ENCODE assay signal across 8 cellular contexts in the genomic region with DNA sequence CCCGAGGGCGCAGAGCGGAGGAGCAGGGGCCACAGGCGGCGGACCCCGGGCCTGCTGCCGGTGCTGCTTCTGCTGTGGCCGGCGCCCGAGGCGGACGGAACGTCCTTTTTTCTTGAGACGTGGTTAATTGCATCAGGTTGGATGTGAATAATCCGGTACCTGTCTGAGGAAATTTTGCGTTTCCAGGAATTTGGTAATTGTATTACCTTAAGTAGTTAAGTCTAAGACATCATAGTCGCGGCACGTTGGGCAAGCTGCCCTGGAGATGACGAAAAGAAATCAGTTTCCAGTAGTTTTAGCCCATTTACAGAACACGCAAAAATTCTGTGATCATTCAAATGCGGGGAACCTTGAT. TPM values are rescaled to one million over a fixed set of nuclear protein-coding genes. Genes with fewer than 3 reads are reported as not detected.
DNase-seq lines count a peak whose midpoint lies in the region; ATAC-seq, FAIRE-seq and TF ChIP-seq lines count a peak whose summit lies in the region.

No MANE protein-coding gene starts in this region.

- TF ChIP-seq RAD21 in A549 (conservative IDR thresholded peaks at IDR 0.05 in 1 of 2, IDR thresholded peaks at IDR 0.05 in 1 of 2): no peak

- CTCF ChIA-PET in A549 (lab: Yijun Ruan, JAX): no interaction called here

- H3K4me1 ChIP-seq in A549 (peaks cover 17% of the 10 kb centered on the region; the same call in 2 of the 3 replicates), mesodermal cell (ENCODE audit: control insufficient read depth, insufficient read depth, low read length, poor library complexity, severe bottlenecking) (peaks cover 8% of the 10 kb centered on the region)

- no peak for FAIRE-seq in A549 (lab: Jason Lieb, UNC)
- no peak for FAIRE-seq in bronchial epithelial cell (lab: Jason Lieb, UNC)

- DNase-seq in A549 (ENCODE audit: low read depth in 1 of 2, low spot score in 1 of 2) (peak in 1 of 2 experiments; percentile 6), HT-29 (ENCODE audit: low spot score) (peak; percentile 17), bronchial epithelial cell (ENCODE audit: low read depth) (peak; percentile 35)
- DNase-seq in effector CD8-positive, alpha-beta T cell (lab: John Stamatoyannopoulos, UW): no peak

- no peak for TF ChIP-seq CTCF in A549 (IDR thresholded peaks at IDR 0.05)
- no peak for TF ChIP-seq CTCF in bronchial epithelial cell (IDR thresholded peaks at IDR 0.05; ENCODE audit: insufficient read depth, low read length, severe bottlenecking)

- peak overlapping the region; percentile 65 for H3K4me3 ChIP-seq in A549
- peak overlapping the region; percentile 100 for H3K4me3 ChIP-seq in bronchial epithelial cell (ENCODE audit: low read depth, low read length)
- H3K4me3 ChIP-seq in mesodermal cell (ENCODE audit: extremely low read depth, insufficient read depth, low read length, poor library complexity, severe bottlenecking): peak overlapping the region; percentile 93

- WGBS in A549 (ENCODE audit: missing lambda C conversion rate): 0% methylated on average over 17 of the region's 22 CpGs
- 0 to 1% methylated on average over 15 to 16 of the region's 22 CpGs for WGBS in mesodermal cell (ENCODE audit: insufficient coverage in 2 of 2), 2 experiments

- TF ChIP-seq EP300 in A549 (IDR thresholded peaks at IDR 0.05): no peak

- H3K27ac ChIP-seq in A549: peak overlapping the region; percentile 87 to 97
- peak overlapping the region; percentile 87 for H3K27ac ChIP-seq in mesodermal cell (ENCODE audit: low read depth, low read length, severe bottlenecking)

- H3K36me3 ChIP-seq in bronchial epithelial cell (ENCODE audit: control insufficient read depth, insufficient read depth, low read length): no peaks in the 10 kb centered on the region
- no peaks in the 10 kb centered on the region for H3K36me3 ChIP-seq in mesodermal cell (ENCODE audit: control insufficient read depth, insufficient read depth, low read length)

- no peak for ATAC-seq in A549
- no peak for ATAC-seq in HG03097 (IDR thresholded peaks at IDR 0.05; ENCODE audit: low FRiP score, unreplicated experiment)
- ATAC-seq in HG03469 (IDR thresholded peaks at IDR 0.05; ENCODE audit: unreplicated experiment): no peak
- ATAC-seq in GM19455 (IDR thresholded peaks at IDR 0.05; ENCODE audit: unreplicated experiment): no peak

- no peaks in the 10 kb centered on the region for H3K27me3 ChIP-seq in bronchial epithelial cell (ENCODE audit: control insufficient read depth, insufficient read depth, low read length)

- TF ChIP-seq POLR2A in A549 (IDR thresholded peaks at IDR 0.05; ENCODE audit: low read length): no peak

- POLR2A ChIA-PET in A549 (lab: Yijun Ruan, JAX): interaction anchor here (0.7 kb wide), 1 partner anchor 259 kb away, joined by 3 read pairs; no protein-coding TSS in a partner anchor

- H3K4me2 ChIP-seq in A549: peak overlapping the region; percentile 82

- H3K9me3 ChIP-seq in A549 (no peaks in the 10 kb centered on the region), mesodermal cell (ENCODE audit: control insufficient read depth, low read length) (no peaks in the 10 kb centered on the region)

TF ChIP-seq in A549, 52 proteins besides CTCF, POLR2A, EP300 and RAD21:
- no peak for TF ChIP-seq JUN (IDR thresholded peaks at IDR 0.05)

RNA-seq across cellular contexts. Expression of gene SPECC1L, which starts 0.8 kb away (rescaled TPM):
- 22.4 and 25.2 TPM in 2 replicates for polyA plus RNA-seq in A549 (2011; rRNA removed)
- 8.8 and 9.6 TPM in 2 replicates for polyA plus RNA-seq in A549 (2012; cell fraction: cytosol; rRNA removed)
- 15.3 and 21.1 TPM in 2 replicates for polyA plus RNA-seq in A549 (2012; cell fraction: nucleus; rRNA removed)
- 14.8 to 15.4 TPM (median 15.2 TPM) in 3 replicates for polyA plus RNA-seq in A549 (2017; fragmentation: RNase III; extraction: RNeasy Plus Mini Kit Qiagen cat#74134 plus additional on column Dnase treatment)
- 25.9 and 27.2 TPM in 2 replicates for polyA minus RNA-seq in A549 (2011; rRNA and poly(A)+ RNA removed)
- 9.5 and 11.8 TPM in 2 replicates for total RNA-seq in HT-29 (2014; rRNA removed; shearing (Covaris generic))
- 25.0 and 28.3 TPM in 2 replicates for total RNA-seq in bronchial epithelial cell
- polyA plus RNA-seq in mesodermal cell (2013, experiment 1 of 2): 32.1 TPM
- polyA plus RNA-seq in mesodermal cell (2013, experiment 2 of 2): 34.2 TPM

RNA-seq across cellular contexts. Expression of gene GGT5, which starts 26.5 kb away (rescaled TPM):
- polyA plus RNA-seq in A549 (2011; rRNA removed) (2.3 and 3.1 TPM in 2 replicates), A549 (2017; fragmentation: RNase III; extraction: RNeasy Plus Mini Kit Qiagen cat#74134 plus additional on column Dnase treatment) (2.2 to 3.3 TPM (median 2.5 TPM) in 3 replicates)
- 0.90 and 1.2 TPM in 2 replicates for polyA plus RNA-seq in A549 (2012; cell fraction: cytosol; rRNA removed)
- polyA plus RNA-seq in A549 (2012; cell fraction: nucleus; rRNA removed): 8.8 and 9.9 TPM in 2 replicates
- 1.9 and 4.9 TPM in 2 replicates for polyA minus RNA-seq in A549 (2011; rRNA and poly(A)+ RNA removed)
- total RNA-seq in HT-29 (2014; rRNA removed; shearing (Covaris generic)): 0.10 TPM in 1 of 2 replicates, not detected in the other
- not detected in 2 replicates for total RNA-seq in bronchial epithelial cell
- polyA plus RNA-seq in mesodermal cell (2013, experiment 1 of 2): 8.8 TPM
- polyA plus RNA-seq in mesodermal cell (2013, experiment 2 of 2): 7.4 TPM
